1 cellular context compared by ENCODE assay signal in the genomic region with DNA sequence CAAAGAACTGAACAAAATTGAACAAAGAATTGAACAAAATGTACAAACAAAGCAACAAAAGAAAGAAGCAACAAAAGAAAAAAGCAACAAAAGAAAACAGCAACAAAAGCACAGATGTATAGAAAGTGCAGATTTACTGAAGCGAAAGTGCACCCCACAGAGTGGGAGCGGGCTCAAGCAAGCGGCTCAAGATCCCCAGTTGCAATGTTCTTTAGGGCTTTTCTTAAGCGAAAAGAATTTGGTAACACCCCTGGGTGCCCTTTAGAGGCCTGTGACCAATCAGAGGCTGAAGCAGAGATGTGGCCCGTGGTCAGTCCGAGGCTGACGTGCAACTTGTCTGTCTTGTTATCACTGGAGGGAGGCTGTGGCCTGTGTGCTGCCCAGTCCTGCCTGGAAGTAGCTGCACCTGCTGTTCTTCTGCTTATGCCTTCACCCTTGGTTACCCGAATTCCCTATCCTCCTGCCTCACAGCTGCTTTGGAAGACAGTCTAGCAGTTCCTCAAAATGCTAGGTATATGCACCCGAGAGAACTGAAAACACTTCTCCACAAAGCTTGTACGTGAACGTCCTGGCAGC.
TF ChIP-seq lines count a peak whose summit lies in the region.

No MANE protein-coding gene starts in this region.

TF ChIP-seq in K562, 482 proteins besides CTCF, POLR2A, EP300 and RAD21 (continued from another document):
- TF ChIP-seq CHD2 (IDR thresholded peaks at IDR 0.05; ENCODE audit: low read depth, low read length), result no peak
- TF ChIP-seq RB1 (IDR thresholded peaks at IDR 0.05; ENCODE audit: low read depth), result no peak
- TF ChIP-seq BRD9 (IDR thresholded peaks at IDR 0.05; ENCODE audit: low read depth, partially characterized antibody), result no peak
- TF ChIP-seq NCOA1 (IDR thresholded peaks at IDR 0.05; ENCODE audit: low read depth), result no peak
- no peak for TF ChIP-seq ZNF184 (CRISPR knock-in tag; IDR thresholded peaks at IDR 0.05)
- TF ChIP-seq NFIX (CRISPR knock-in tag; IDR thresholded peaks at IDR 0.05; ENCODE audit: low read depth), result no peak
